ENCODE assay signal across 22 cellular contexts in the genomic region with DNA sequence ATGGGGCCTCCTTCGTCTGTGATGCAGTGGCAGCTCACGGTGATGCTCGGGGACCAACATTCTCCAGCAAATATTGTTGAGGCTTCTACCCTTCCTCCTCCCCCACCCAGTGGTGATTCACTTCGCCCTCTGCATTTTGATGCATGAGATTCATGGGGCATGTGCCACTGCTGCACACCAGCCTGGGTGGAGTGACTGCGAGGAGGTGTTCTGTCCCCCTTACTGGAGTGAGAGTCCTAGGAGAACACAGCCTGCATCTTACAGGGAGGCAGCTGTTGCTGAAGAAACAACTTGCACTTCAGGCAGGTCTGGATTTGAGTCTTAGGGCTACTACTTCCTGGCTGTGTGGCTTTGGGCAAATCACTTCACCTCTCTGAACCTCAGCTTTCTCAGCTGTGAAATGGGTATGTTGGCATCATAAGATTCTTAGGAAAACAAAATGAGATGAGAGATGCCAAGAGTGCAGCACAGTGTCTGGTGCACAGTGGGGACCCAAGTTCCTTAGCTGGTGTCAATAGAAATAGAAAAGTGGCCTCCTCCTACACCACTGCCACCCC. TPM values are rescaled to one million over a fixed set of nuclear protein-coding genes. Genes with fewer than 3 reads are reported as not detected.
DNase-seq lines count a peak whose midpoint lies in the region; ATAC-seq and TF ChIP-seq lines count a peak whose summit lies in the region.
"Had no signal": no experiment of that assay in that cellular context is flagged by ENCODE, and none has a peak within 500 bp of the region (broad histone marks: within the 10 kb centered on the region; RNA-seq: fewer than 3 reads in every experiment).

No MANE protein-coding gene starts in this region.

- no peak for TF ChIP-seq CTCF in chondrocyte (IDR thresholded peaks at IDR 0.05)
- no peak for TF ChIP-seq CTCF in sigmoid colon (IDR thresholded peaks at IDR 0.05)

- peaks cover 5% of the 10 kb centered on the region for H3K36me3 Mint-ChIP-seq in chondrocyte (ENCODE audit: low read depth)

- TF ChIP-seq POLR2A in sigmoid colon (IDR thresholded peaks at IDR 0.05) = no peak

- H3K27me3 ChIP-seq in H7 (ENCODE audit: control insufficient read depth, insufficient read depth, low read length) = peaks cover 26% of the 10 kb centered on the region
- H3K27me3 ChIP-seq in sigmoid colon = peaks cover 14 to 40% (median 26%) of the 10 kb centered on the region in 3 donors
- H3K27me3 ChIP-seq: SJCRH30 had no signal

- no peaks in the 10 kb centered on the region for H3K4me1 Mint-ChIP-seq in chondrocyte (ENCODE audit: low read depth)

- no peaks in the 10 kb centered on the region for H3K36me3 ChIP-seq in H7 (replicated peaks; ENCODE audit: control insufficient read depth, insufficient read depth, low read length)
- H3K36me3 ChIP-seq in sigmoid colon = no peaks in the 10 kb centered on the region
- H3K36me3 ChIP-seq: HAP-1, SJCRH30 had no signal

- H3K4me3 ChIP-seq in H7 (ENCODE audit: insufficient read depth, low read depth, low read length) (no peak overlapping the region), sigmoid colon (no peak overlapping the region)
- H3K4me3 ChIP-seq: GM23248, HAP-1, SJCRH30 had no signal

- no peak overlapping the region for H3K27ac ChIP-seq in sigmoid colon
- H3K27ac ChIP-seq: GM23248, HL-60, SJCRH30 had no signal

- peaks cover 13% of the 10 kb centered on the region for H3K27me3 Mint-ChIP-seq in chondrocyte (ENCODE audit: low read depth)

- peaks cover 0 to 7% (median under 1%) of the 10 kb centered on the region in 4 donors for H3K4me1 ChIP-seq in sigmoid colon
- H3K4me1 ChIP-seq: HAP-1, SJCRH30 had no signal

- intact Hi-C loops in sigmoid colon (cut with DNase I) = no loop called here

- H3K27ac Mint-ChIP-seq in chondrocyte (ENCODE audit: unreplicated experiment) = no peak overlapping the region
- H3K27ac Mint-ChIP-seq: CD4-positive, CD25-positive, alpha-beta regulatory T cell had no signal

- H3K9me3 Mint-ChIP-seq in chondrocyte (ENCODE audit: low read depth) = peaks cover 18% of the 10 kb centered on the region

- no peak overlapping the region for H3K4me3 Mint-ChIP-seq in chondrocyte (ENCODE audit: unreplicated experiment)
- H3K4me3 Mint-ChIP-seq: CD4-positive, CD25-positive, alpha-beta regulatory T cell had no signal

- WGBS in sigmoid colon, 2 donors = 76 to 94% methylated on average over 5 of the region's 5 CpGs

- DNase-seq in activated effector memory CD4-positive, alpha-beta T cell treated with anti-CD3 and anti-CD28 coated beads, Interleukin-2, amount 50 U/mL, for 16 hours = peak; percentile 56
- DNase-seq in activated effector memory CD4-positive, alpha-beta T cell treated with Interleukin-2 at 50 U/mL for 16 hours = no peak
- DNase-seq in H7 (peak; percentile 7), chondrocyte (ENCODE audit: low spot score) (peak; percentile 49), sigmoid colon (peak; percentile 30)
- DNase-seq: CD4-positive, CD25-positive, alpha-beta regulatory T cell; DMS153; DND-41; GM23248; Karpas-422; NCI-H1092 treated with DMSO at 0.1 percent for 48 hours; NCI-H1436 treated with DMSO at 0.1 percent for 48 hours; NCI-H187 treated with DMSO at 0.1 percent for 48 hours; NCI-H524; NCI-H748 treated with DMSO at 0.1 percent for 48 hours; SJCRH30 had no signal

- peaks cover 0 to 6% (median 3%) of the 10 kb centered on the region in 4 donors for H3K9me3 ChIP-seq in sigmoid colon
- H3K9me3 ChIP-seq: HAP-1 had no signal

- no peak for ATAC-seq in HG03196 (IDR thresholded peaks at IDR 0.05; ENCODE audit: unreplicated experiment)
- ATAC-seq in HG02623 (IDR thresholded peaks at IDR 0.05; ENCODE audit: unreplicated experiment) = no peak

- TF ChIP-seq EP300 in sigmoid colon (IDR thresholded peaks at IDR 0.05) = no peak

RNA-seq across cellular contexts. Expression of a gene that starts 10.2 kb away (rescaled TPM):
- 0.11 TPM in 1 of 2 replicates, not detected in the other for total RNA-seq in H7 (2014; rRNA removed; shearing (Covaris generic))
- total RNA-seq in chondrocyte = 0.15 to 0.27 TPM (median 0.22 TPM) in 3 replicates
- 1 to 10 TPM in 2 of 4 donors, under 1 TPM in 1, not detected in 1; 0.99 to 1.6 (median 1.1) TPM for total RNA-seq in sigmoid colon
- polyA plus RNA-seq in sigmoid colon = under 1 TPM in 1 of 3 donors, not detected in 2; 0.25 TPM
- total RNA-seq: A172 had no signal
- polyA plus RNA-seq: CD4-positive, CD25-positive, alpha-beta regulatory T cell; GM23248 had no signal

RNA-seq across cellular contexts. Expression of a gene that starts 24.7 kb away (rescaled TPM):
- total RNA-seq in H7 (2014; rRNA removed; shearing (Covaris generic)) = not detected in 2 replicates
- total RNA-seq in chondrocyte (not detected in 3 replicates), sigmoid colon (not detected)
- polyA plus RNA-seq in sigmoid colon = not detected
- total RNA-seq: A172; CD4-positive, CD25-positive, alpha-beta regulatory T cell; GM23248; SJCRH30 had no signal
- polyA plus RNA-seq: BJ; CD4-positive, CD25-positive, alpha-beta regulatory T cell; GM23248 had no signal
